ENCODE assay signal across 11 cellular contexts in genomic region chr22:36375071-36375980, GRCh38. TPM values are rescaled to one million over a fixed set of nuclear protein-coding genes. Genes with fewer than 3 reads are reported as not detected.
DNase-seq lines count a peak whose midpoint lies in the region; ATAC-seq, FAIRE-seq and TF ChIP-seq lines count a peak whose summit lies in the region.
"Had no signal": no experiment of that assay in that cellular context is flagged by ENCODE, and none has a peak within 500 bp of the region (broad histone marks: within the 10 kb centered on the region; RNA-seq: fewer than 3 reads in every experiment).

No MANE protein-coding gene starts in this region.

- H2AFZ ChIP-seq in GM12878 (ENCODE audit: control insufficient read depth, low read depth, low read length) (no peak overlapping the region), mesenchymal stem cell (ENCODE audit: low read depth, low read length) (no peak overlapping the region)

- H3K4me1 ChIP-seq in heart left ventricle (peaks cover 52 to 100% (median 99%) of the 10 kb centered on the region in 12 donors), GM12878 (ENCODE audit: control insufficient read depth, insufficient read depth, low read length) (peaks cover 86% of the 10 kb centered on the region), mesenchymal stem cell (ENCODE audit: control insufficient read depth, insufficient read depth, low read depth, low read length) (peaks cover 44% of the 10 kb centered on the region), upper lobe of right lung (peaks cover 98% of the 10 kb centered on the region)

- CTCF ChIA-PET in GM12878 (lab: Yijun Ruan, JAX), result interaction anchor here (0.9 kb wide), 2 partner anchors 95 to 304 kb away, joined by 3 read pairs; no protein-coding TSS in a partner anchor

- H3K27me3 ChIP-seq in heart left ventricle (no peaks in the 10 kb centered on the region), GM12878 (replicated peaks in 1 of 2; ENCODE audit: control insufficient read depth in 2 of 2, insufficient read depth in 2 of 2, low read length in 1 of 2) (no peaks in the 10 kb centered on the region), mesenchymal stem cell (ENCODE audit: control insufficient read depth in 1 of 2, insufficient read depth in 1 of 2, low read length in 2 of 2) (no peaks in the 10 kb centered on the region), upper lobe of right lung (no peaks in the 10 kb centered on the region)
- H3K27me3 ChIP-seq: MG63 had no signal

- intact Hi-C loops in heart left ventricle (cut with DNase I), result loop anchor here in 1 of 10 donors (5.0 kb wide), 1 partner anchor 33 kb away; no protein-coding TSS in a partner anchor
- intact Hi-C loops in left cardiac atrium (cut with DNase I), result no loop called here
- intact Hi-C loops in GM12878 (cut with micrococcal nuclease; ENCODE audit: unreplicated experiment), result no loop called here
- intact Hi-C loops in upper lobe of right lung (cut with DNase I), result no loop called here

- TF ChIP-seq CTCF in heart left ventricle (IDR thresholded peaks at IDR 0.05) (no peak), GM12878 (IDR thresholded peaks at IDR 0.05 in 2 of 3, conservative IDR thresholded peaks at IDR 0.05 in 1 of 3; ENCODE audit: control insufficient read depth in 2 of 3, extremely low read depth in 1 of 3, insufficient read depth in 1 of 3, low read depth in 3 of 3, low read length in 3 of 3) (no peak), upper lobe of right lung (IDR thresholded peaks at IDR 0.05) (no peak)

- peaks cover 96% of the 10 kb centered on the region for H3K79me2 ChIP-seq in GM12878 (ENCODE audit: control insufficient read depth, insufficient read depth, low read length)

- H3K4me2 ChIP-seq in GM12878 (ENCODE audit: control insufficient read depth, insufficient read depth), result peak overlapping the region; percentile 50; the same call in 1 of the 2 replicates
- H3K4me2 ChIP-seq in mesenchymal stem cell (ENCODE audit: low read length, poor library complexity, severe bottlenecking), result no peak overlapping the region

- POLR2A ChIA-PET in GM12878 (lab: Charles Lee), result interaction anchor here (0.6 to 2.1 kb wide), 3 partner anchors 10 to 44 kb away, joined by 4 to 13 read pairs (median 5); no protein-coding TSS in a partner anchor

- no peak overlapping the region for H3K9ac ChIP-seq in GM12878 (ENCODE audit: control insufficient read depth, insufficient read depth, low read length)
- H3K9ac ChIP-seq in mesenchymal stem cell (ENCODE audit: low read length), result peak overlapping the region; percentile 25

- H4K8ac ChIP-seq in mesenchymal stem cell (ENCODE audit: low read length), result peak overlapping the region; percentile 29

- H3K4me3 ChIP-seq in heart left ventricle, result no peak overlapping the region
- H3K4me3 ChIP-seq in GM12878, result no peak overlapping the region
- H3K4me3 ChIP-seq in mesenchymal stem cell (ENCODE audit: insufficient read depth in 1 of 2, low read depth in 1 of 2, low read length in 2 of 2), result no peak overlapping the region
- peak overlapping the region; percentile 1 for H3K4me3 ChIP-seq in upper lobe of right lung
- H3K4me3 ChIP-seq: MG63, SK-N-MC had no signal

- peak overlapping the region in 1 of 2 experiments; percentile 10 for H2BK12ac ChIP-seq in mesenchymal stem cell (ENCODE audit: low read length in 2 of 2)

- no peak overlapping the region for H2BK5ac ChIP-seq in mesenchymal stem cell (ENCODE audit: low read depth, low read length, poor library complexity, severe bottlenecking)

- no peak overlapping the region for H3K23ac ChIP-seq in mesenchymal stem cell (ENCODE audit: low read length in 2 of 2)

- SMC1A ChIA-PET in GM12878 (lab: Charles Lee; ENCODE audit: uncharacterized antibody, unreplicated experiment), result interaction anchor here (0.6 to 1.4 kb wide), 2 partner anchors 10 to 170 kb away, joined by 4 to 7 read pairs; no protein-coding TSS in a partner anchor

- DNase-seq in heart left ventricle (peak in 1 of 5 donors; percentile 35), left cardiac atrium (no peak), GM12878 (ENCODE audit: low read depth, low spot score) (no peak), mesenchymal stem cell (no peak), upper lobe of right lung (peak; percentile 79), NCI-H2171 treated with DMSO at 0.1 percent for 48 hours (lab: John Stamatoyannopoulos, UW) (no peak), hippocampal formation (lab: John Stamatoyannopoulos, UW) (no peak)
- DNase-seq: DMS 273 treated with DMSO at 0.1 percent for 48 hours had no signal

- H4K20me1 ChIP-seq in GM12878 (ENCODE audit: control insufficient read depth, insufficient read depth), result peaks cover 15% of the 10 kb centered on the region

- TF ChIP-seq RAD21 in GM12878 (IDR thresholded peaks at IDR 0.05; ENCODE audit: insufficient read depth, low read depth, low read length), result no peak

- no peak overlapping the region for H3K18ac ChIP-seq in mesenchymal stem cell (ENCODE audit: low read depth in 1 of 2, low read length in 2 of 2)

- H3K9me3 ChIP-seq in heart left ventricle, result no peaks in the 10 kb centered on the region
- no peaks in the 10 kb centered on the region for H3K9me3 ChIP-seq in GM12878 (replicated peaks; ENCODE audit: control insufficient read depth, insufficient read depth, low read length)
- no peaks in the 10 kb centered on the region for H3K9me3 ChIP-seq in mesenchymal stem cell (ENCODE audit: control insufficient read depth, low read length)
- no peaks in the 10 kb centered on the region for H3K9me3 ChIP-seq in upper lobe of right lung
- H3K9me3 ChIP-seq: MG63 had no signal

- H3K14ac ChIP-seq in mesenchymal stem cell (ENCODE audit: low read length in 2 of 2), result no peak overlapping the region

- TF ChIP-seq POLR2A in heart left ventricle (IDR thresholded peaks at IDR 0.05), result no peak
- TF ChIP-seq POLR2A in GM12878 (IDR thresholded peaks at IDR 0.05; ENCODE audit: low read depth, low read length), result no peak

- H3K79me1 ChIP-seq in mesenchymal stem cell (replicated peaks; ENCODE audit: low read length, poor library complexity, severe bottlenecking), result no peaks in the 10 kb centered on the region

- H2BK120ac ChIP-seq in mesenchymal stem cell (ENCODE audit: low read depth, low read length), result no peak overlapping the region

- WGBS in heart left ventricle, 4 donors, result 53 to 65% (median 57%) methylated on average over 6 to 9 of the region's 9 CpGs
- 65% methylated on average over 9 of the region's 9 CpGs for WGBS in GM12878 (ENCODE audit: insufficient coverage, insufficient replicate concordance, low lambda C conversion rate, missing lambda C conversion rate)
- WGBS in mesenchymal stem cell, result 92% methylated on average over 8 of the region's 9 CpGs

- no peak for TF ChIP-seq EP300 in GM12878 (IDR thresholded peaks at IDR 0.05; ENCODE audit: borderline replicate concordance in 1 of 2, control insufficient read depth in 1 of 2, low read depth in 2 of 2, low read length in 2 of 2)

- H4K91ac ChIP-seq in mesenchymal stem cell (ENCODE audit: low read length), result no peak overlapping the region

- in situ Hi-C loops in GM12878 (cut with MboI), result no loop called here

- RAD21 ChIA-PET in GM12878 (lab: Charles Lee; ENCODE audit: unreplicated experiment), result interaction anchor here (0.7 to 1.0 kb wide), 2 partner anchors 10 to 21 kb away, joined by 3 to 4 read pairs; no protein-coding TSS in a partner anchor

- no peak overlapping the region for H2AK5ac ChIP-seq in mesenchymal stem cell (ENCODE audit: low read length, severe bottlenecking)

- no TSS peak for BruUV-seq in GM12878 (replicated peaks; lab: Mats Ljungman, UMichigan)

- H2BK15ac ChIP-seq in mesenchymal stem cell (ENCODE audit: low read depth, poor library complexity, severe bottlenecking), result no peak overlapping the region

- no peak for FAIRE-seq in GM12878 (lab: Jason Lieb, UNC)

- H3K27ac ChIP-seq in heart left ventricle (peak overlapping the region in 11 of 12 donors; percentile 14 to 99 (median 79)), GM12878 (ENCODE audit: control insufficient read depth, insufficient read depth) (peak overlapping the region; percentile 40), mesenchymal stem cell (ENCODE audit: low read length, poor library complexity, severe bottlenecking) (peak overlapping the region; percentile 70), upper lobe of right lung (peak overlapping the region; percentile 56)
- H3K27ac ChIP-seq: SK-N-MC had no signal

- H3K4ac ChIP-seq in mesenchymal stem cell (ENCODE audit: low read depth in 1 of 2, low read length in 2 of 2), result no peak overlapping the region

- H3K36me3 ChIP-seq in heart left ventricle (peaks cover 0 to 28% (median 25%) of the 10 kb centered on the region in 9 donors), GM12878 (ENCODE audit: control insufficient read depth in 2 of 2, insufficient read depth in 2 of 2, low read length in 1 of 2) (peaks cover 19 to 22% of the 10 kb centered on the region in 2 experiments; a peak in 3 of 4 replicates), mesenchymal stem cell (ENCODE audit: control insufficient read depth in 1 of 2, insufficient read depth in 2 of 2, low read depth in 1 of 2, low read length in 2 of 2) (peaks cover 11 to 50% of the 10 kb centered on the region in 2 experiments), upper lobe of right lung (peaks cover 18% of the 10 kb centered on the region)

- no peak for ATAC-seq in heart left ventricle
- no peak for ATAC-seq in left cardiac atrium
- no peak for ATAC-seq in GM12878
- peak; percentile 64 for ATAC-seq in upper lobe of right lung
- no peak for ATAC-seq in GM21723 (IDR thresholded peaks at IDR 0.05; ENCODE audit: unreplicated experiment)

TF ChIP-seq in GM12878, 131 proteins besides CTCF, POLR2A, EP300 and RAD21 (continues in another document):
- TF ChIP-seq DPF2 (IDR thresholded peaks at IDR 0.05), result no peak

RNA-seq across cellular contexts. Expression of gene MYH9, which starts 12.4 kb away (rescaled TPM):
- total RNA-seq in heart left ventricle (100 to 1,000 TPM; 126 to 482 (median 238) TPM), left cardiac atrium (100 to 1,000 TPM; 225 to 367 TPM), GM12878 (2014; rRNA removed) (185 and 216 TPM in 2 replicates), GM12878 (2014; rRNA removed; fragmentation: Illumina TruSeq; extraction: Trizol) (82.8 and 83.1 TPM in 2 replicates), GM12878 (2021) (497 and 525 TPM in 2 replicates), upper lobe of right lung (842 TPM)
- polyA plus RNA-seq in heart left ventricle (100 to 1,000 TPM; 109 to 407 TPM), GM12878 (2011; rRNA removed) (42.4 and 98.6 TPM in 2 replicates), GM12878 (2014; fragmentation: Illumina TruSeq; extraction: Trizol) (123 and 125 TPM in 2 replicates), GM12878 (2014; fragmentation: Nextera tagmentation; extraction: Ambion mirVana) (1 to 10 TPM; 5.1 to 8.1 TPM), GM12878 (2014; rRNA removed) (165 and 198 TPM in 2 replicates), GM12878 (2016; fragmentation: Nextera tagmentation; extraction: Ambion mirVana) (100 to 1,000 TPM; 228 to 236 TPM)
- total RNA-seq in GM12878 (2013; cell fraction: nucleolus; rRNA removed), result 209 and 215 TPM in 2 replicates
- polyA plus RNA-seq in GM12878 (2011; ENCODE audit: low read depth), result 79.9 TPM
- polyA plus RNA-seq in GM12878 (2011; cell fraction: cytosol; rRNA removed), result 51.0 and 59.8 TPM in 2 replicates
- polyA plus RNA-seq in GM12878 (2011; cell fraction: nucleus; rRNA removed), result 91.7 and 127 TPM in 2 replicates
- polyA plus RNA-seq in GM12878 (2012), result 154 and 166 TPM in 2 replicates
- 168 and 298 TPM in 2 replicates for polyA minus RNA-seq in GM12878 (2011; rRNA and poly(A)+ RNA removed)
- polyA minus RNA-seq in GM12878 (2011; cell fraction: cytosol; rRNA and poly(A)+ RNA removed), result 91.7 and 100 TPM in 2 replicates
- polyA minus RNA-seq in GM12878 (2011; cell fraction: nucleus; rRNA and poly(A)+ RNA removed), result 54.6 and 83.0 TPM in 2 replicates
- 369 TPM for polyA plus RNA-seq in mesenchymal stem cell (2013, experiment 1 of 2)
- polyA plus RNA-seq in mesenchymal stem cell (2013, experiment 2 of 2), result 336 TPM
